In genomic region chr12:117658226-117658625, GRCh38 we compare ENCODE assay signal across 33 cellular contexts.
DNase-seq lines count a peak whose midpoint lies in the region; ATAC-seq and TF ChIP-seq lines count a peak whose summit lies in the region.
"Had no signal": no experiment of that assay in that cellular context is flagged by ENCODE, and none has a peak within 500 bp of the region (broad histone marks: within the 10 kb centered on the region; RNA-seq: fewer than 3 reads in every experiment).

No MANE protein-coding gene starts in this region.

- no peaks in the 10 kb centered on the region for H3K9me3 ChIP-seq in endodermal cell (ENCODE audit: control insufficient read depth, low read length)
- H3K9me3 ChIP-seq in esophagus muscularis mucosa = no peaks in the 10 kb centered on the region
- H3K9me3 ChIP-seq: A549; BE2C; BLaER1; BLaER1 treated with 17β-estradiol and CSF1 and Interleukin-3, amounts not matched to agents 10 nM and 100 nM; Caco-2 had no signal

- H3K79me2 ChIP-seq in mesendoderm (ENCODE audit: control insufficient read depth, insufficient read depth, low read length) = no peaks in the 10 kb centered on the region

- no peak overlapping the region for H2BK5ac ChIP-seq in mesendoderm (ENCODE audit: low read length)

- H3K36me3 ChIP-seq in endodermal cell (ENCODE audit: control insufficient read depth, insufficient read depth, low read length) (no peaks in the 10 kb centered on the region), mesendoderm (ENCODE audit: control insufficient read depth, insufficient read depth, low read length) (no peaks in the 10 kb centered on the region), esophagus muscularis mucosa (no peaks in the 10 kb centered on the region)
- H3K36me3 ChIP-seq: BE2C; BLaER1; BLaER1 treated with 17β-estradiol and CSF1 and Interleukin-3, amounts not matched to agents 10 nM and 100 nM had no signal

- peak; percentile 52 to 85 for DNase-seq in dermis microvascular lymphatic vessel endothelial cell (ENCODE audit: low read depth in 2 of 2)
- peak; percentile 3 for DNase-seq in endodermal cell
- peak; percentile 13 for DNase-seq in mesendoderm
- DNase-seq in esophagus muscularis mucosa (ENCODE audit: extremely low spot score) = no peak
- DNase-seq in HK-2 (ENCODE audit: unreplicated experiment) = no peak
- no peak for DNase-seq in omental fat pad (ENCODE audit: low spot score)
- DNase-seq: 8988T; ACHN; AML-193; BE2C; C1 segment of cervical spinal cord; Caco-2; Calu3; CD4-positive, alpha-beta memory T cell; CD4-positive, alpha-beta T cell; CD4-positive, CD25-positive, alpha-beta regulatory T cell; CD8-positive, alpha-beta memory T cell; CD8-positive, alpha-beta T cell; COR-L47; DMS 273 treated with DMSO at 0.1 percent for 48 hours; DMS153; DMS53; DMS79; DMS79 treated with DMSO at 0.1 percent for 48 hours; DND-41; EL had no signal

- H3K27ac ChIP-seq in endodermal cell (ENCODE audit: low read depth, low read length) (no peak overlapping the region), mesendoderm (ENCODE audit: low read depth, low read length) (no peak overlapping the region), esophagus muscularis mucosa (replicated peaks in 1 of 4) (no peak overlapping the region)
- H3K27ac ChIP-seq: 22Rv1; A549; BLaER1; BLaER1 treated with 17β-estradiol and CSF1 and Interleukin-3, amounts not matched to agents 10 nM and 100 nM; C4-2B had no signal

- TF ChIP-seq CTCF in endodermal cell (conservative IDR thresholded peaks at IDR 0.05) (no peak), esophagus muscularis mucosa (IDR thresholded peaks at IDR 0.05) (no peak), omental fat pad (IDR thresholded peaks at IDR 0.05) (no peak)

- H3K4me1 ChIP-seq in endodermal cell (ENCODE audit: control insufficient read depth, insufficient read depth, low read length) = no peaks in the 10 kb centered on the region
- no peaks in the 10 kb centered on the region for H3K4me1 ChIP-seq in mesendoderm (ENCODE audit: control insufficient read depth, low read depth, low read length)
- no peaks in the 10 kb centered on the region for H3K4me1 ChIP-seq in esophagus muscularis mucosa
- H3K4me1 ChIP-seq: BE2C, BLaER1, Caco-2 had no signal

- no peaks in the 10 kb centered on the region for H3K36me3 Mint-ChIP-seq in endodermal cell (ENCODE audit: low read depth)
- H3K36me3 Mint-ChIP-seq: CD14-positive monocyte; CD4-positive, alpha-beta memory T cell; CD4-positive, CD25-positive, alpha-beta regulatory T cell; CD8-positive, alpha-beta memory T cell; CD8-positive, alpha-beta T cell had no signal

- H3K27ac Mint-ChIP-seq in endodermal cell = no peak overlapping the region
- H3K27ac Mint-ChIP-seq: B cell; CD14-positive monocyte; CD4-positive, alpha-beta memory T cell; CD4-positive, alpha-beta T cell; CD4-positive, CD25-positive, alpha-beta regulatory T cell; CD8-positive, alpha-beta memory T cell; CD8-positive, alpha-beta T cell had no signal

- H3K4me3 ChIP-seq in endodermal cell (ENCODE audit: low read length) (no peak overlapping the region), mesendoderm (ENCODE audit: low read length) (no peak overlapping the region), esophagus muscularis mucosa (no peak overlapping the region)
- H3K4me3 ChIP-seq: A549; BLaER1; BLaER1 treated with 17β-estradiol and CSF1 and Interleukin-3, amounts not matched to agents 10 nM and 100 nM had no signal

- ATAC-seq in omental fat pad (ENCODE audit: low FRiP score) = no peak
- ATAC-seq: A549; CD8-positive, alpha-beta T cell had no signal

- TF ChIP-seq EP300 in esophagus muscularis mucosa (IDR thresholded peaks at IDR 0.05) = no peak

- intact Hi-C loops in esophagus muscularis mucosa (cut with DNase I) = no loop called here

- H4K5ac ChIP-seq in mesendoderm (ENCODE audit: low read length) = no peak overlapping the region

- no peak overlapping the region for H3K4ac ChIP-seq in mesendoderm (ENCODE audit: low read depth, low read length)

- H3K18ac ChIP-seq in mesendoderm (ENCODE audit: low read length) = no peak overlapping the region

- H3K23ac ChIP-seq in mesendoderm (ENCODE audit: low read length) = no peak overlapping the region

- H3K56ac ChIP-seq in mesendoderm (ENCODE audit: low read length) = no peak overlapping the region

- no peaks in the 10 kb centered on the region for H3K9me3 Mint-ChIP-seq in endodermal cell
- H3K9me3 Mint-ChIP-seq: CD4-positive, alpha-beta T cell; CD8-positive, alpha-beta T cell had no signal

- 90 to 100% methylated on average over 1 to 2 of the region's 2 CpGs for WGBS in endodermal cell (ENCODE audit: insufficient coverage in 1 of 2, insufficient read length in 1 of 2), 2 experiments
- WGBS in mesendoderm (ENCODE audit: extremely low coverage, insufficient coverage, low lambda C conversion rate) = no CpG with 5 or more reads among the region's 2 CpGs
- WGBS in esophagus muscularis mucosa = 84% methylated on average over 2 of the region's 2 CpGs

- H3K9ac ChIP-seq in endodermal cell (ENCODE audit: extremely low read depth, low read length, poor library complexity, severe bottlenecking) (no peak overlapping the region), mesendoderm (ENCODE audit: low read length) (no peak overlapping the region)
- H3K9ac ChIP-seq: BLaER1; BLaER1 treated with 17β-estradiol and CSF1 and Interleukin-3, amounts not matched to agents 10 nM and 100 nM had no signal

- H2BK15ac ChIP-seq in mesendoderm (replicated peaks; ENCODE audit: low read depth) = no peak overlapping the region

- H4K8ac ChIP-seq in mesendoderm (ENCODE audit: low read depth, low read length) = no peak overlapping the region

- H3K27me3 Mint-ChIP-seq in endodermal cell (ENCODE audit: insufficient read depth) = peaks cover 7% of the 10 kb centered on the region
- H3K27me3 Mint-ChIP-seq: CD4-positive, alpha-beta memory T cell; CD4-positive, alpha-beta T cell; CD4-positive, CD25-positive, alpha-beta regulatory T cell; CD8-positive, alpha-beta memory T cell had no signal

- no peaks in the 10 kb centered on the region for H3K4me1 Mint-ChIP-seq in endodermal cell
- H3K4me1 Mint-ChIP-seq: B cell; CD4-positive, alpha-beta memory T cell; CD4-positive, CD25-positive, alpha-beta regulatory T cell; CD8-positive, alpha-beta memory T cell had no signal

- TF ChIP-seq POLR2A in esophagus muscularis mucosa (IDR thresholded peaks at IDR 0.05; ENCODE audit: low read depth) = no peak

- no peak overlapping the region for H3K4me3 Mint-ChIP-seq in endodermal cell
- H3K4me3 Mint-ChIP-seq: B cell; CD14-positive monocyte; CD4-positive, alpha-beta memory T cell; CD4-positive, alpha-beta T cell; CD4-positive, CD25-positive, alpha-beta regulatory T cell; CD8-positive, alpha-beta memory T cell; CD8-positive, alpha-beta T cell had no signal

- H3K79me1 ChIP-seq in mesendoderm (ENCODE audit: low read length) = no peaks in the 10 kb centered on the region

- H3K4me2 ChIP-seq in mesendoderm (ENCODE audit: low read length) = no peak overlapping the region
- H3K4me2 ChIP-seq: A549; BLaER1; BLaER1 treated with 17β-estradiol and CSF1 and Interleukin-3, amounts not matched to agents 10 nM and 100 nM had no signal

- no peak overlapping the region for H2BK120ac ChIP-seq in mesendoderm (ENCODE audit: low read depth, low read length)

- no peak overlapping the region for H2AK5ac ChIP-seq in mesendoderm (ENCODE audit: low read length)

- H3K27me3 ChIP-seq in endodermal cell (ENCODE audit: control insufficient read depth, insufficient read depth, low read length, poor library complexity, severe bottlenecking) = no peaks in the 10 kb centered on the region
- no peaks in the 10 kb centered on the region for H3K27me3 ChIP-seq in mesendoderm (ENCODE audit: insufficient read depth, low read length, poor library complexity)
- no peaks in the 10 kb centered on the region for H3K27me3 ChIP-seq in esophagus muscularis mucosa
- H3K27me3 ChIP-seq: BE2C; BLaER1; BLaER1 treated with 17β-estradiol and CSF1 and Interleukin-3, amounts not matched to agents 10 nM and 100 nM had no signal

Comparison
In these comparisons a context has a peak if more than half of its experiments do, and no peak if none do; other contexts are left out.
1. DNase-seq: peak in dermis microvascular lymphatic vessel endothelial cell (2 of 2), endodermal cell (single experiment) and mesendoderm (single experiment); none in esophagus muscularis mucosa (single experiment), HK-2 (single experiment) and omental fat pad (single experiment).